ENCODE assay signal across 23 cellular contexts in the genomic region with DNA sequence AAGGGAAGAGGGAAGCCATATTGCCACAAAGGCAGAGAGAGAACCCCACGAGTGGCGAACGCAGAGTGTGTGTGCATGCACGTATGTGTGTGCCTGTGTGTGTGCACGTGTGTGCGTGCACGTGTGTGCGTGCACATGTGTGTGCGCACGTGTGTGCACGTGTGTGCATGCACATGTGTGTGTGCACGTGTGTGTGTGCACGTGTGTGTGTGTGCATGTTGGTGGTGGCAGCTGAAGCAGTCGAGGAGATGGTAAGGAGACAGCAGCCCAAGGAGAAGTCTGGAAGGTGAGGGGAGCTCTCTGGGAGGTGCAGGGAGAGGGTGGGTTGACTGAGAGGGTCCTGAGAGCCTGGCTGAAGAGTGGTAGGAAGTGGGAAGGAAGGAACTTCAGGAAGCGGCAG.
"Had no signal": no experiment of that assay in that cellular context is flagged by ENCODE, and none has a peak within 500 bp of the region (broad histone marks: within the 10 kb centered on the region; RNA-seq: fewer than 3 reads in every experiment).

No MANE protein-coding gene starts in this region.

- FAIRE-seq: RCC 7860 had no signal

- H3K36me3 ChIP-seq: MG63, SJSA1 had no signal

- H3K27ac ChIP-seq: HL-60, SJSA1, SK-N-MC had no signal

- DNase-seq: IMR-90, Karpas-422, KG1, MG63, NCI-H1092, NCI-H1105 treated with DMSO at 0.1 percent for 48 hours, NCI-H1417 treated with DMSO at 0.1 percent for 48 hours, NCI-H146, NCI-H1694 treated with DMSO at 0.1 percent for 48 hours, NCI-H1930, NCI-H2081, NCI-H2107, NCI-H2227 treated with DMSO at 0.1 percent for 48 hours, NCI-H524 treated with DMSO at 0.1 percent for 48 hours, NCI-H69, NCI-H774, Right ventricle myocardium superior, RPMI8226, SIG-M5 had no signal

- H3K27me3 ChIP-seq: MG63, SJSA1 had no signal

- H3K9me3 ChIP-seq: MG63, SJSA1 had no signal

- H3K4me3 ChIP-seq: MG63, SJSA1, SK-N-MC had no signal

- H3K4me1 ChIP-seq: SJSA1 had no signal
